ENCODE assay signal across 1 cellular context in the genomic region with DNA sequence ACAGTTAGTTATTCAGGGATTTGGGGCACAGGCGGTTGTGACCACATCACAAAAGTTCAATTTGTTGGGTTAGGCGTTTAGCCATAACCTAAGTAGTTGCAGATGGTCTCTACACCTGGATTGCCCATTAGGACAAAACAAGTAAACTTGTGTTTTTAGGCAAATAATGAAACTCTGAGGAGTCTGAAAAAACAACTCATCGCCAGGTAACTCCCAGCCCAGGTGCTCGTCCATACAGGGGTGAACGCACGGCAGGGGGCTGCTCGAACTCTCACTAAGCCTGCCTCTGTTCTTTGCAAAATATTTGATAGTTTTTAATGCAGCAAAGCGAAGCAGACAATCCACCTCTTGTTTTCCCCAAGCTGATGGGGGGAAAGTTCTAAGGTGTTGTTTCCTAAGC.
TF ChIP-seq lines count a peak whose summit lies in the region.

No MANE protein-coding gene starts in this region.

TF ChIP-seq in endothelial cell of umbilical vein, 7 proteins besides CTCF, POLR2A, EP300 and RAD21 (continued from another document):
- TF ChIP-seq, protein P1, sequence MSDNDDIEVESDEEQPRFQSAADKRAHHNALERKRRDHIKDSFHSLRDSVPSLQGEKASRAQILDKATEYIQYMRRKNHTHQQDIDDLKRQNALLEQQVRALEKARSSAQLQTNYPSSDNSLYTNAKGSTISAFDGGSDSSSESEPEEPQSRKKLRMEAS (IDR thresholded peaks at IDR 0.05; ENCODE audit: insufficient read depth, insufficient read length), result no peak
- no peak for TF ChIP-seq JUN (IDR thresholded peaks at IDR 0.05; ENCODE audit: borderline replicate concordance, insufficient read depth, insufficient read length, low read depth)
